Comparison of ENCODE assay signal across 8 cellular contexts in genomic region chr6:131627724-131628682, GRCh38. TPM values are rescaled to one million over a fixed set of nuclear protein-coding genes. Genes with fewer than 3 reads are reported as not detected.
DNase-seq lines count a peak whose midpoint lies in the region; ATAC-seq and TF ChIP-seq lines count a peak whose summit lies in the region.

MED23 (minus strand) TSS chr6:131628242; CDS start chr6:131628049, 193 bp downstream.

- under 1% methylated on average over 53 of the region's 53 CpGs for WGBS in liver

- peak; percentile 99 for TF ChIP-seq CTCF in CD4-positive, alpha-beta T cell (IDR thresholded peaks at IDR 0.05)
- peak; percentile 94 for TF ChIP-seq CTCF in liver (IDR thresholded peaks at IDR 0.05; ENCODE audit: low read depth, low read length, missing input control)

- peak within 1 kb of the TSS; percentile 86 for H3K27ac Mint-ChIP-seq in CD4-positive, alpha-beta T cell

- intact Hi-C loops in CD4-positive, alpha-beta T cell (cut with DNase I, micrococcal nuclease), result loop anchor here (1.0 to 5.0 kb wide), 5 partner anchors 445 to 743 kb away; partner anchors contain the start of gene EPB41L2 (in 1 of the 2)

- H3K27ac ChIP-seq in CD4-positive, alpha-beta T cell (ENCODE audit: low read depth, low read length), result peak within 1 kb of the TSS; percentile 67
- H3K27ac ChIP-seq in liver (ENCODE audit: low read depth in 1 of 2, low read length in 2 of 2), result peak within 1 kb of the TSS; percentile 19 to 30

- H3K4me3 Mint-ChIP-seq in CD4-positive, alpha-beta T cell, result peak within 1 kb of the TSS; percentile 98

- no peaks in the 10 kb centered on the region for H3K27me3 ChIP-seq in CD4-positive, alpha-beta T cell (ENCODE audit: control insufficient read depth, insufficient read depth, low read length)
- H3K27me3 ChIP-seq in liver (ENCODE audit: control insufficient read depth in 4 of 4, insufficient read depth in 4 of 4, low read length in 3 of 4), result no peaks in the 10 kb centered on the region

- no peaks in the 10 kb centered on the region for H3K9me3 Mint-ChIP-seq in CD4-positive, alpha-beta T cell

- H3K9ac ChIP-seq in liver (ENCODE audit: low read depth in 1 of 2, low read length in 2 of 2), result peak within 1 kb of the TSS; percentile 51 to 86

- peak; percentile 95 to 97 for TF ChIP-seq RAD21 in liver (IDR thresholded peaks at IDR 0.05)

- H3K4me1 ChIP-seq in liver (ENCODE audit: control insufficient read depth in 4 of 4, insufficient read depth in 4 of 4, low read length in 3 of 4), result peaks cover 0 to 15% (median 13%) of the 10 kb centered on the region in 4 donors

- no peaks in the 10 kb centered on the region for H3K27me3 Mint-ChIP-seq in CD4-positive, alpha-beta T cell

- ATAC-seq in CD4-positive, alpha-beta T cell (ENCODE audit: poor library complexity), result peak; percentile 93
- ATAC-seq in GM19397 (IDR thresholded peaks at IDR 0.05; ENCODE audit: unreplicated experiment) (peak; percentile 98), HG03571 (IDR thresholded peaks at IDR 0.05; ENCODE audit: unreplicated experiment) (peak; percentile 95)

- POLR2A ChIA-PET in CD4-positive, alpha-beta T cell (lab: Charles Lee), result interaction anchor here (0.6 to 2.0 kb wide), 18 partner anchors 8 to 1051 kb away, joined by 3 to 10 read pairs (median 3); no protein-coding TSS in a partner anchor

- peaks cover 43% of the 10 kb centered on the region for H3K4me1 Mint-ChIP-seq in CD4-positive, alpha-beta T cell (ENCODE audit: low read depth)

- peak; percentile 89 to 98 (median 95) for DNase-seq in CD4-positive, alpha-beta T cell
- DNase-seq in NCI-H774 (lab: John Stamatoyannopoulos, UW) (peak; percentile 94), dermis microvascular lymphatic vessel endothelial cell (ENCODE audit: low read depth in 2 of 2) (peak; percentile 83 to 95)
- DNase-seq in activated CD4-positive, alpha-beta T cell treated with anti-CD3 and anti-CD28 coated beads, Interleukin-2, amount 50 U/mL, for 48 hours, result peak; percentile 97
- peak; percentile 96 for DNase-seq in stimulated activated CD4-positive, alpha-beta T cell treated with anti-CD3 and anti-CD28 coated beads, Interleukin-4, amount 100 ng/mL, for 24 hours

- CTCF ChIA-PET in CD4-positive, alpha-beta T cell (lab: Charles Lee), result interaction anchor here (0.7 to 3.3 kb wide), 19 partner anchors 9 to 1597 kb away, joined by 3 to 14 read pairs (median 5); partner anchors contain the start of gene ENPP3

- peaks cover 0 to 19% (median 13%) of the 10 kb centered on the region in 4 donors for H3K36me3 ChIP-seq in liver (ENCODE audit: control insufficient read depth in 4 of 4, insufficient read depth in 3 of 4, low read depth in 1 of 4, low read length in 3 of 4)

- peak within 1 kb of the TSS; percentile 71 to 90 (median 84) for H3K4me3 ChIP-seq in liver (ENCODE audit: low read depth in 1 of 3, low read length in 3 of 3)

- peaks cover 50% of the 10 kb centered on the region for H3K36me3 Mint-ChIP-seq in CD4-positive, alpha-beta T cell (ENCODE audit: low read depth)

- H3K9me3 ChIP-seq in CD4-positive, alpha-beta T cell (ENCODE audit: control insufficient read depth, low read length), result no peaks in the 10 kb centered on the region
- H3K9me3 ChIP-seq in liver (ENCODE audit: control insufficient read depth in 4 of 4, low read length in 3 of 4), result no peaks in the 10 kb centered on the region

TF ChIP-seq in liver, 16 proteins besides CTCF, POLR2A, EP300 and RAD21:
- TF ChIP-seq RXRA (IDR thresholded peaks at IDR 0.05) (peak; percentile 45 to 84), FOXA1 (IDR thresholded peaks at IDR 0.05) (peak; percentile 83), JUND (IDR thresholded peaks at IDR 0.05) (peak; percentile 60 to 80), ATF3 (IDR thresholded peaks at IDR 0.05) (peak; percentile 75), HNF4A (conservative IDR thresholded peaks at IDR 0.05) (peak; percentile 66 to 79), TAF1 (conservative IDR thresholded peaks at IDR 0.05) (peak; percentile 80), REST (IDR thresholded peaks at IDR 0.05) (peak; percentile 82), ZBTB33 (IDR thresholded peaks at IDR 0.05) (peak; percentile 91), GABPA (IDR thresholded peaks at IDR 0.05 in 1 of 2, conservative IDR thresholded peaks at IDR 0.05 in 1 of 2) (peak; percentile 94 to 98), YY1 (IDR thresholded peaks at IDR 0.05) (peak; percentile 92), FOXA2 (IDR thresholded peaks at IDR 0.05) (peak; percentile 7), EGR1 (IDR thresholded peaks at IDR 0.05; ENCODE audit: low read depth in 2 of 2) (peak; percentile 53 to 63), SP1 (IDR thresholded peaks at IDR 0.05) (peak; percentile 83), NR2F2 (IDR thresholded peaks at IDR 0.05) (peak; percentile 87), MAX (IDR thresholded peaks at IDR 0.05) (peak; percentile 84), HNF4G (IDR thresholded peaks at IDR 0.05) (peak; percentile 65)

RNA-seq across cellular contexts. Expression of gene MED23, which starts in this region (rescaled TPM):
- total RNA-seq in CD4-positive, alpha-beta T cell, result 10 to 100 TPM; 56.7 to 59.5 TPM
- 28.6 and 39.2 TPM in 2 replicates for total RNA-seq in dermis microvascular lymphatic vessel endothelial cell
- 10 to 100 TPM; 17.3 TPM for total RNA-seq in liver
- 1 to 10 TPM; 3.9 to 9.6 TPM for polyA plus RNA-seq in liver

Comparison
In these comparisons a context has a peak if more than half of its experiments do, and no peak if none do; other contexts are left out.
1. Peak in every context shown above with its lines: DNase-seq, ATAC-seq, H3K4me3 ChIP-seq and H3K27ac ChIP-seq.